In the genomic region with DNA sequence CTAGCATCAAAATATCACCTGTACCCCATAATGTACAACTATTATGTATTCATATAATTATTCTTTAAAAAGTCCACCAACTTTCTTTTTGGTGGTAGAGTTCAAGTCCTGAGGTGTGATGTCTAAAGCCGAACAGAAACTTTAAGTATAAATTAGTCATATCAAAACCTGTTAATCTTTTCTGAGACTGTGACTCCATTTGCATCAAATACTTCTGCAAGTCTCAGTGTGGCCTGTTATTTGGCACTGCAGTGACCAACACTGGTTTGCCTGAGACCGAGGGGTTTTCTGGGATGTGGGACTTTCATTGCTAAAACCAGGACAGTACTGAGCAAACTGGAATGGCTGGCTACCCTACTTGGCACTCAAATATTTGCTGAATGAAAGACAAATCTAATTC, we compare ENCODE assay signal across 19 cellular contexts. TPM values are rescaled to one million over a fixed set of nuclear protein-coding genes. Genes with fewer than 3 reads are reported as not detected.
DNase-seq lines count a peak whose midpoint lies in the region; ATAC-seq, FAIRE-seq and TF ChIP-seq lines count a peak whose summit lies in the region.
"Had no signal": no experiment of that assay in that cellular context is flagged by ENCODE, and none has a peak within 500 bp of the region (broad histone marks: within the 10 kb centered on the region; RNA-seq: fewer than 3 reads in every experiment).

No MANE protein-coding gene starts in this region.

- H3K9me3 ChIP-seq in GM12878 (replicated peaks; ENCODE audit: control insufficient read depth, insufficient read depth, low read length): peaks cover 27% of the 10 kb centered on the region

- no peaks in the 10 kb centered on the region for H3K27me3 ChIP-seq in GM12878 (replicated peaks in 1 of 2; ENCODE audit: control insufficient read depth in 2 of 2, insufficient read depth in 2 of 2, low read length in 1 of 2)
- H3K27me3 ChIP-seq: cardiac muscle cell had no signal

- intact Hi-C loops in GM12878 (cut with micrococcal nuclease; ENCODE audit: unreplicated experiment): no loop called here

- POLR2A ChIA-PET in GM12878 (lab: Charles Lee): no interaction called here

- no peaks in the 10 kb centered on the region for H4K20me1 ChIP-seq in GM12878 (ENCODE audit: control insufficient read depth, insufficient read depth)

- H3K4me3 ChIP-seq in GM12878: no peak overlapping the region
- H3K4me3 ChIP-seq: cardiac muscle cell, SK-N-MC had no signal

- 33% methylated on average over 2 of the region's 2 CpGs for WGBS in GM12878 (ENCODE audit: insufficient coverage, insufficient replicate concordance, low lambda C conversion rate, missing lambda C conversion rate)

- DNase-seq in GM12878 (ENCODE audit: low read depth, low spot score): no peak
- DNase-seq in NCI-H2081 treated with DMSO at 0.1 percent for 48 hours (lab: John Stamatoyannopoulos, UW): no peak
- DNase-seq in NOMO-1 treated with DMSO at 0.1 percent for 48 hours (lab: John Stamatoyannopoulos, UW; ENCODE audit: unreplicated experiment): no peak
- DNase-seq: activated T-cell treated with anti-CD3 and anti-CD28 coated beads, Interleukin-2, amount 50 U/mL, for 4 hours; AML-193; effector CD8-positive, alpha-beta T cell; GOT3; hippocampal formation; NCI-H1694; NCI-H526 treated with DMSO at 0.1 percent for 48 hours; retina; stimulated activated CD4-positive, alpha-beta T cell treated with anti-CD3 and anti-CD28 coated beads, Interleukin-15, amount 100 ng/mL, for 24 hours had no signal

- in situ Hi-C loops in GM12878 (cut with MboI): loop anchor here (25.0 kb wide), 1 partner anchor 1839 kb away; a partner anchor contains a TSS

- no peak for FAIRE-seq in GM12878 (lab: Jason Lieb, UNC)
- FAIRE-seq: HTR-8/SVneo had no signal

- SMC1A ChIA-PET in GM12878 (lab: Charles Lee; ENCODE audit: uncharacterized antibody, unreplicated experiment): no interaction called here

- no TSS peak for BruUV-seq in GM12878 (replicated peaks; lab: Mats Ljungman, UMichigan)

- CTCF ChIA-PET in GM12878 (lab: Yijun Ruan, JAX): no interaction called here

- H3K27ac ChIP-seq in GM12878 (ENCODE audit: control insufficient read depth, insufficient read depth): no peak overlapping the region
- H3K27ac ChIP-seq: cardiac muscle cell, SK-N-MC had no signal

- TF ChIP-seq POLR2A in GM12878 (IDR thresholded peaks at IDR 0.05; ENCODE audit: low read depth, low read length): no peak

- TF ChIP-seq EP300 in GM12878 (IDR thresholded peaks at IDR 0.05; ENCODE audit: borderline replicate concordance in 1 of 2, control insufficient read depth in 1 of 2, low read depth in 2 of 2, low read length in 2 of 2): no peak

- peaks cover 3 to 29% of the 10 kb centered on the region in 2 experiments; a peak in 3 of 4 replicates for H3K36me3 ChIP-seq in GM12878 (ENCODE audit: control insufficient read depth in 2 of 2, insufficient read depth in 2 of 2, low read length in 1 of 2)

- H3K4me1 ChIP-seq in GM12878 (ENCODE audit: control insufficient read depth, insufficient read depth, low read length): peaks cover 9% of the 10 kb centered on the region

- no peak overlapping the region for H3K4me2 ChIP-seq in GM12878 (ENCODE audit: control insufficient read depth, insufficient read depth)

- TF ChIP-seq RAD21 in GM12878 (IDR thresholded peaks at IDR 0.05; ENCODE audit: insufficient read depth, low read depth, low read length): no peak

- RAD21 ChIA-PET in GM12878 (lab: Charles Lee; ENCODE audit: unreplicated experiment): no interaction called here

- ATAC-seq in GM18867 (IDR thresholded peaks at IDR 0.05; ENCODE audit: unreplicated experiment): peak; percentile 67
- ATAC-seq in GM21390 (IDR thresholded peaks at IDR 0.05; ENCODE audit: unreplicated experiment): peak; percentile 75
- peak; percentile 73 for ATAC-seq in HG02981 (IDR thresholded peaks at IDR 0.05; ENCODE audit: unreplicated experiment)
- ATAC-seq in GM12878: peak; percentile 76
- ATAC-seq in HG03135 (IDR thresholded peaks at IDR 0.05; ENCODE audit: unreplicated experiment): no peak
- ATAC-seq: activated T-cell treated with anti-CD3 and anti-CD28 coated beads, Interleukin-2, amount 50 U/mL, for 4 hours had no signal

- no peak overlapping the region for H2AFZ ChIP-seq in GM12878 (ENCODE audit: control insufficient read depth, low read depth, low read length)

- no peak for TF ChIP-seq CTCF in GM12878 (IDR thresholded peaks at IDR 0.05 in 2 of 3, conservative IDR thresholded peaks at IDR 0.05 in 1 of 3; ENCODE audit: control insufficient read depth in 2 of 3, extremely low read depth in 1 of 3, insufficient read depth in 1 of 3, low read depth in 3 of 3, low read length in 3 of 3)

- no peak overlapping the region for H3K9ac ChIP-seq in GM12878 (ENCODE audit: control insufficient read depth, insufficient read depth, low read length)

- H3K79me2 ChIP-seq in GM12878 (ENCODE audit: control insufficient read depth, insufficient read depth, low read length): peaks cover 22% of the 10 kb centered on the region

TF ChIP-seq in GM12878, 131 proteins besides CTCF, POLR2A, EP300 and RAD21 (continues in another document):
- TF ChIP-seq EED (IDR thresholded peaks at IDR 0.05; ENCODE audit: low read depth) (no peak), STAT1 (conservative IDR thresholded peaks at IDR 0.05) (no peak), ZNF207 (IDR thresholded peaks at IDR 0.05; ENCODE audit: borderline replicate concordance) (no peak), JUNB (IDR thresholded peaks at IDR 0.05) (peak; percentile 59), RAD51 (IDR thresholded peaks at IDR 0.05) (no peak), IKZF2 (IDR thresholded peaks at IDR 0.05) (peak; percentile 30 to 36; a peak in 2 of 4 replicates), POU2F2 (IDR thresholded peaks at IDR 0.05; ENCODE audit: borderline replicate concordance, low read depth, low read length) (no peak; the same call in 2 of the 3 replicates), NR2C1 (IDR thresholded peaks at IDR 0.05) (no peak), CBX5 (IDR thresholded peaks at IDR 0.05; ENCODE audit: low read depth) (0 out of 2 replicates have a peak, but pooled peaks have one; percentile 20)

RNA-seq across cellular contexts. Expression of a gene that starts 7.3 kb away (rescaled TPM):
- total RNA-seq in GM12878 (2013; cell fraction: nucleolus; rRNA removed): 268 and 273 TPM in 2 replicates
- total RNA-seq in GM12878 (2014; rRNA removed) (39.5 and 48.4 TPM in 2 replicates), GM12878 (2014; rRNA removed; fragmentation: Illumina TruSeq; extraction: Trizol) (54.0 and 57.4 TPM in 2 replicates), GM12878 (2021) (44.6 and 47.7 TPM in 2 replicates)
- polyA plus RNA-seq in GM12878 (2011; ENCODE audit: low read depth): 29.0 TPM
- polyA plus RNA-seq in GM12878 (2011; rRNA removed) (54.0 and 78.5 TPM in 2 replicates), GM12878 (2014; fragmentation: Illumina TruSeq; extraction: Trizol) (46.3 and 57.7 TPM in 2 replicates), GM12878 (2014; fragmentation: Nextera tagmentation; extraction: Ambion mirVana) (10 to 100 TPM; 29.8 to 32.2 TPM), GM12878 (2014; rRNA removed) (27.5 and 33.8 TPM in 2 replicates), GM12878 (2016; fragmentation: Nextera tagmentation; extraction: Ambion mirVana) (10 to 100 TPM; 60.2 to 73.5 TPM)
- polyA plus RNA-seq in GM12878 (2011; cell fraction: cytosol; rRNA removed): 22.4 and 31.4 TPM in 2 replicates
- 38.1 and 39.8 TPM in 2 replicates for polyA plus RNA-seq in GM12878 (2011; cell fraction: nucleus; rRNA removed)
- 49.8 and 58.0 TPM in 2 replicates for polyA plus RNA-seq in GM12878 (2012)
- 41.5 and 47.8 TPM in 2 replicates for polyA minus RNA-seq in GM12878 (2011; rRNA and poly(A)+ RNA removed)
- 19.2 and 19.6 TPM in 2 replicates for polyA minus RNA-seq in GM12878 (2011; cell fraction: cytosol; rRNA and poly(A)+ RNA removed)
- 73.1 and 100 TPM in 2 replicates for polyA minus RNA-seq in GM12878 (2011; cell fraction: nucleus; rRNA and poly(A)+ RNA removed)

RNA-seq across cellular contexts. Expression of a gene that starts 14.0 kb away (rescaled TPM):
- 27.8 and 28.1 TPM in 2 replicates for total RNA-seq in GM12878 (2013; cell fraction: nucleolus; rRNA removed)
- total RNA-seq in GM12878 (2014; rRNA removed): 12.9 and 16.8 TPM in 2 replicates
- total RNA-seq in GM12878 (2014; rRNA removed; fragmentation: Illumina TruSeq; extraction: Trizol): 13.3 and 14.2 TPM in 2 replicates
- total RNA-seq in GM12878 (2021): 12.3 and 12.9 TPM in 2 replicates
- polyA plus RNA-seq in GM12878 (2011; ENCODE audit: low read depth): 8.3 TPM
- 37.5 and 65.0 TPM in 2 replicates for polyA plus RNA-seq in GM12878 (2011; rRNA removed)
- 20.1 and 21.1 TPM in 2 replicates for polyA plus RNA-seq in GM12878 (2011; cell fraction: cytosol; rRNA removed)
- 25.1 and 31.4 TPM in 2 replicates for polyA plus RNA-seq in GM12878 (2011; cell fraction: nucleus; rRNA removed)
- 9.6 and 14.8 TPM in 2 replicates for polyA plus RNA-seq in GM12878 (2012)
- 16.9 and 19.0 TPM in 2 replicates for polyA plus RNA-seq in GM12878 (2014; fragmentation: Illumina TruSeq; extraction: Trizol)
- 10 to 100 TPM; 28.6 to 32.5 TPM for polyA plus RNA-seq in GM12878 (2014; fragmentation: Nextera tagmentation; extraction: Ambion mirVana)
- 11.9 and 13.7 TPM in 2 replicates for polyA plus RNA-seq in GM12878 (2014; rRNA removed)
- polyA plus RNA-seq in GM12878 (2016; fragmentation: Nextera tagmentation; extraction: Ambion mirVana): 10 to 100 TPM; 27.2 to 30.9 TPM
- 17.6 and 23.0 TPM in 2 replicates for polyA minus RNA-seq in GM12878 (2011; rRNA and poly(A)+ RNA removed)
- polyA minus RNA-seq in GM12878 (2011; cell fraction: cytosol; rRNA and poly(A)+ RNA removed): 6.1 and 7.5 TPM in 2 replicates
- 12.8 and 13.4 TPM in 2 replicates for polyA minus RNA-seq in GM12878 (2011; cell fraction: nucleus; rRNA and poly(A)+ RNA removed)
